In genomic region chr7:6423942-6424701, GRCh38 we compare ENCODE assay signal across 12 cellular contexts. TPM values are rescaled to one million over a fixed set of nuclear protein-coding genes. Genes with fewer than 3 reads are reported as not detected.
DNase-seq lines count a peak whose midpoint lies in the region; ATAC-seq and TF ChIP-seq lines count a peak whose summit lies in the region.
"Had no signal": no experiment of that assay in that cellular context is flagged by ENCODE, and none has a peak within 500 bp of the region (broad histone marks: within the 10 kb centered on the region; RNA-seq: fewer than 3 reads in every experiment).

No MANE protein-coding gene starts in this region.

- H3K36me3 Mint-ChIP-seq in activated naive CD8-positive, alpha-beta T cell treated with anti-CD3 and anti-CD28 coated beads, Interleukin-2, amount 50 U/mL, for 24 hours (ENCODE audit: low read depth): peaks cover 22% of the 10 kb centered on the region

- H3K27ac Mint-ChIP-seq in activated naive CD8-positive, alpha-beta T cell treated with anti-CD3 and anti-CD28 coated beads, Interleukin-2, amount 50 U/mL, for 24 hours: no peak overlapping the region
- H3K27ac Mint-ChIP-seq: activated naive CD8-positive, alpha-beta T cell had no signal

- peaks cover 87% of the 10 kb centered on the region for H3K36me3 ChIP-seq in lower lobe of right lung

- no peaks in the 10 kb centered on the region for H3K27me3 Mint-ChIP-seq in activated naive CD8-positive, alpha-beta T cell treated with anti-CD3 and anti-CD28 coated beads, Interleukin-2, amount 50 U/mL, for 24 hours
- H3K27me3 Mint-ChIP-seq: activated naive CD8-positive, alpha-beta T cell had no signal

- peak; percentile 81 for DNase-seq in A172 (ENCODE audit: low spot score)
- DNase-seq in Kasumi-1 (lab: John Stamatoyannopoulos, UW): peak; percentile 57 to 68
- peak in 1 of 61 donors; percentile 29 for DNase-seq in caudate nucleus (lab: John Stamatoyannopoulos, UW)
- DNase-seq in lower lobe of right lung: peak; percentile 66
- DNase-seq in activated naive CD8-positive, alpha-beta T cell treated with anti-CD3 and anti-CD28 coated beads, Interleukin-2, amount 50 U/mL, for 24 hours: no peak
- DNase-seq in NCI-H748 treated with DMSO at 0.1 percent for 48 hours (lab: John Stamatoyannopoulos, UW): no peak
- DNase-seq: NCI-H1092 treated with DMSO at 0.1 percent for 48 hours; stimulated activated naive CD4-positive, alpha-beta T cell treated with Interleukin-2 at 50 U/mL for 16 hours had no signal

- no peaks in the 10 kb centered on the region for H3K27me3 ChIP-seq in lower lobe of right lung (ENCODE audit: low read depth)

- H3K4me3 ChIP-seq in lower lobe of right lung: peak overlapping the region; percentile 29
- H3K4me3 ChIP-seq: prostate gland had no signal

- peaks cover 8% of the 10 kb centered on the region for H3K4me1 ChIP-seq in lower lobe of right lung
- H3K4me1 ChIP-seq: prostate gland had no signal

- intact Hi-C loops in lower lobe of right lung (cut with DNase I): no loop called here

- no peak for TF ChIP-seq CTCF in lower lobe of right lung (IDR thresholded peaks at IDR 0.05)

- H3K4me3 Mint-ChIP-seq in activated naive CD8-positive, alpha-beta T cell treated with anti-CD3 and anti-CD28 coated beads, Interleukin-2, amount 50 U/mL, for 24 hours: no peak overlapping the region
- H3K4me3 Mint-ChIP-seq: activated naive CD8-positive, alpha-beta T cell had no signal

- H3K4me1 Mint-ChIP-seq in activated naive CD8-positive, alpha-beta T cell treated with anti-CD3 and anti-CD28 coated beads, Interleukin-2, amount 50 U/mL, for 24 hours: no peaks in the 10 kb centered on the region

- H3K9me3 Mint-ChIP-seq in activated naive CD8-positive, alpha-beta T cell treated with anti-CD3 and anti-CD28 coated beads, Interleukin-2, amount 50 U/mL, for 24 hours: no peaks in the 10 kb centered on the region

- H3K27ac ChIP-seq in caudate nucleus (ENCODE audit: low read depth, low read length) (peak overlapping the region; percentile 37), lower lobe of right lung (peak overlapping the region; percentile 65)
- H3K27ac ChIP-seq: prostate gland had no signal

- ATAC-seq in lower lobe of right lung: peak; percentile 69 to 70
- no peak for ATAC-seq in activated naive CD8-positive, alpha-beta T cell treated with anti-CD3 and anti-CD28 coated beads, Interleukin-2, amount 50 U/mL, for 24 hours
- ATAC-seq in HG03175 (IDR thresholded peaks at IDR 0.05; ENCODE audit: unreplicated experiment): no peak
- ATAC-seq in HG02763 (IDR thresholded peaks at IDR 0.05; ENCODE audit: unreplicated experiment): no peak

- H3K9me3 ChIP-seq in lower lobe of right lung: no peaks in the 10 kb centered on the region
- H3K9me3 ChIP-seq: prostate gland had no signal

RNA-seq across cellular contexts. Expression of gene DAGLB, which starts 23.6 kb away (rescaled TPM):
- total RNA-seq in A172 (2014; rRNA removed; shearing (Covaris generic)): 22.5 and 25.3 TPM in 2 replicates
- 40.6 TPM for total RNA-seq in lower lobe of right lung

RNA-seq across cellular contexts. Expression of gene RAC1, which starts 49.8 kb away (rescaled TPM):
- 144 and 162 TPM in 2 replicates for total RNA-seq in A172 (2014; rRNA removed; shearing (Covaris generic))
- total RNA-seq in lower lobe of right lung: 257 TPM

RNA-seq across cellular contexts. Expression of gene KDELR2, which starts 59.8 kb away (rescaled TPM):
- total RNA-seq in A172 (2014; rRNA removed; shearing (Covaris generic)): 181 and 208 TPM in 2 replicates
- total RNA-seq in lower lobe of right lung: 105 TPM

Comparison
In these comparisons a context has a peak if more than half of its experiments do, and no peak if none do; other contexts are left out.
1. DNase-seq: peak in A172 (single experiment), Kasumi-1 (2 of 2) and lower lobe of right lung (single experiment); none in activated naive CD8-positive, alpha-beta T cell treated with anti-CD3 and anti-CD28 coated beads, Interleukin-2, amount 50 U/mL, for 24 hours (single experiment) and NCI-H748 treated with DMSO at 0.1 percent for 48 hours (single experiment).
2. ATAC-seq: peak in lower lobe of right lung (2 of 2); none in activated naive CD8-positive, alpha-beta T cell treated with anti-CD3 and anti-CD28 coated beads, Interleukin-2, amount 50 U/mL, for 24 hours (single experiment), HG03175 (single experiment) and HG02763 (single experiment).